In genomic region chr3:116103868-116104530, GRCh38 we compare ENCODE assay signal across 24 cellular contexts.
DNase-seq lines count a peak whose midpoint lies in the region; FAIRE-seq and TF ChIP-seq lines count a peak whose summit lies in the region.
"Had no signal": no experiment of that assay in that cellular context is flagged by ENCODE, and none has a peak within 500 bp of the region (broad histone marks: within the 10 kb centered on the region; RNA-seq: fewer than 3 reads in every experiment).

No MANE protein-coding gene starts in this region.

- no peaks in the 10 kb centered on the region for H3K9me3 ChIP-seq in BE2C
- H3K9me3 ChIP-seq in HUES6 (ENCODE audit: control insufficient read depth, insufficient read depth, low read depth, low read length) = no peaks in the 10 kb centered on the region
- H3K9me3 ChIP-seq in astrocyte (ENCODE audit: insufficient read depth, low read depth, low read length) = no peaks in the 10 kb centered on the region
- no peaks in the 10 kb centered on the region for H3K9me3 ChIP-seq in Karpas-422 (ENCODE audit: low read length)
- H3K9me3 ChIP-seq: A549, SJCRH30 had no signal

- H3K27ac Mint-ChIP-seq in astrocyte (ENCODE audit: unreplicated experiment) = no peak overlapping the region
- peak overlapping the region; percentile 15 for H3K27ac Mint-ChIP-seq in nephron progenitor cell
- H3K27ac Mint-ChIP-seq: CD4-positive, CD25-positive, alpha-beta regulatory T cell had no signal

- H3K9me2 ChIP-seq in Karpas-422 (replicated peaks; ENCODE audit: insufficient read depth, low read length) = no peaks in the 10 kb centered on the region

- H3K36me3 ChIP-seq in BE2C (no peaks in the 10 kb centered on the region), HUES6 (ENCODE audit: control insufficient read depth, insufficient read depth, low read length) (peaks cover 5% of the 10 kb centered on the region; the same call in 1 of the 2 replicates), astrocyte (ENCODE audit: insufficient read depth, low read length) (no peaks in the 10 kb centered on the region), Karpas-422 (ENCODE audit: insufficient read depth, low read length) (no peaks in the 10 kb centered on the region)
- H3K36me3 ChIP-seq: SJCRH30 had no signal

- H3K4me1 ChIP-seq in BE2C (peaks cover 9% of the 10 kb centered on the region), HUES6 (ENCODE audit: control insufficient read depth, insufficient read depth, low read length) (peaks cover 14% of the 10 kb centered on the region), astrocyte (ENCODE audit: insufficient read depth, low read length) (no peaks in the 10 kb centered on the region), Karpas-422 (ENCODE audit: low read length) (no peaks in the 10 kb centered on the region)
- H3K4me1 ChIP-seq: A549, SJCRH30 had no signal

- no peaks in the 10 kb centered on the region for H3K27me3 Mint-ChIP-seq in astrocyte (ENCODE audit: low read depth, unreplicated experiment)
- no peaks in the 10 kb centered on the region for H3K27me3 Mint-ChIP-seq in nephron progenitor cell (ENCODE audit: low read depth, poor library complexity)
- H3K27me3 Mint-ChIP-seq: CD4-positive, CD25-positive, alpha-beta regulatory T cell had no signal

- no peak overlapping the region for H3K4me3 ChIP-seq in BE2C (ENCODE audit: low read depth, low read length)
- peak overlapping the region; percentile 39; the same call in 1 of the 2 replicates for H3K4me3 ChIP-seq in HUES6 (ENCODE audit: low read depth, low read length)
- H3K4me3 ChIP-seq in astrocyte (ENCODE audit: insufficient read depth, low read depth, low read length) = no peak overlapping the region
- no peak overlapping the region for H3K4me3 ChIP-seq in Karpas-422 (ENCODE audit: low read length)
- H3K4me3 ChIP-seq: A549, SJCRH30 had no signal

- no peaks in the 10 kb centered on the region for H3K4me1 Mint-ChIP-seq in astrocyte (ENCODE audit: low read depth, unreplicated experiment)
- H3K4me1 Mint-ChIP-seq in nephron progenitor cell = peaks cover 22% of the 10 kb centered on the region
- H3K4me1 Mint-ChIP-seq: CD4-positive, CD25-positive, alpha-beta regulatory T cell had no signal

- no peaks in the 10 kb centered on the region for H3K36me3 Mint-ChIP-seq in astrocyte (ENCODE audit: low read depth, unreplicated experiment)
- H3K36me3 Mint-ChIP-seq in nephron progenitor cell (ENCODE audit: low read depth) = no peaks in the 10 kb centered on the region
- H3K36me3 Mint-ChIP-seq: CD4-positive, CD25-positive, alpha-beta regulatory T cell had no signal

- FAIRE-seq in astrocyte (lab: Jason Lieb, UNC) (no peak), urothelium cell line (lab: Jason Lieb, UNC) (no peak)
- FAIRE-seq: A549, GM12892, HepG2, RCC 7860 had no signal

- peak; percentile 24 for DNase-seq in BE2C
- DNase-seq in astrocyte (ENCODE audit: low read depth) = no peak
- DNase-seq in nephron progenitor cell = no peak
- DNase-seq in NCI-H1694 treated with DMSO at 0.1 percent for 48 hours (lab: John Stamatoyannopoulos, UW) = no peak
- DNase-seq in Karpas-422 = no peak
- no peak for DNase-seq in urothelium cell line (ENCODE audit: low spot score)
- DNase-seq in D341Med (ENCODE audit: low spot score) = no peak
- DNase-seq: CD4-positive, CD25-positive, alpha-beta regulatory T cell; COR-L47; DMS 273 treated with DMSO at 0.1 percent for 48 hours; DMS79 treated with DMSO at 0.1 percent for 48 hours; H7; KG1; NCI-H1092 treated with DMSO at 0.1 percent for 48 hours; NCI-H1436 treated with DMSO at 0.1 percent for 48 hours; NCI-H2029 treated with DMSO at 0.1 percent for 48 hours; NCI-H2171 treated with DMSO at 0.1 percent for 48 hours; NCI-H526; SJCRH30 had no signal

- H2AFZ ChIP-seq in astrocyte (ENCODE audit: low read depth, low read length) = peak overlapping the region; percentile 15
- no peak overlapping the region for H2AFZ ChIP-seq in Karpas-422 (ENCODE audit: low read length)

- no peaks in the 10 kb centered on the region for H3K27me3 ChIP-seq in BE2C
- no peaks in the 10 kb centered on the region for H3K27me3 ChIP-seq in HUES6 (ENCODE audit: control insufficient read depth, insufficient read depth, low read length)
- no peaks in the 10 kb centered on the region for H3K27me3 ChIP-seq in astrocyte (ENCODE audit: insufficient read depth, low read length)
- H3K27me3 ChIP-seq in Karpas-422 (ENCODE audit: low read length) = no peaks in the 10 kb centered on the region
- H3K27me3 ChIP-seq: SJCRH30 had no signal

- H4K20me1 ChIP-seq in astrocyte (ENCODE audit: insufficient read depth, low read length) = no peaks in the 10 kb centered on the region
- no peaks in the 10 kb centered on the region for H4K20me1 ChIP-seq in Karpas-422 (ENCODE audit: insufficient read depth, low read depth, low read length)

- no peak for TF ChIP-seq CTCF in BE2C (IDR thresholded peaks at IDR 0.05; ENCODE audit: low read depth, low read length)
- no peak for TF ChIP-seq CTCF in astrocyte (IDR thresholded peaks at IDR 0.05; ENCODE audit: insufficient read depth, low read depth, low read length)
- no peak for TF ChIP-seq CTCF in nephron progenitor cell (IDR thresholded peaks at IDR 0.05)

- H3K4me2 ChIP-seq in astrocyte (ENCODE audit: low read length) = no peak overlapping the region
- H3K4me2 ChIP-seq in Karpas-422 (ENCODE audit: low read depth, low read length, poor library complexity, severe bottlenecking) = no peak overlapping the region
- H3K4me2 ChIP-seq: A549 had no signal

- H3K9me3 Mint-ChIP-seq in astrocyte (ENCODE audit: unreplicated experiment) = no peaks in the 10 kb centered on the region
- no peaks in the 10 kb centered on the region for H3K9me3 Mint-ChIP-seq in nephron progenitor cell

- H3K27ac ChIP-seq in HUES6 (ENCODE audit: low read depth, low read length) (no peak overlapping the region; the same call in 1 of the 2 replicates), astrocyte (ENCODE audit: low read depth, low read length) (no peak overlapping the region), Karpas-422 (ENCODE audit: low read length) (no peak overlapping the region)
- H3K27ac ChIP-seq: A549, SJCRH30 had no signal

- no peak overlapping the region for H3K9ac ChIP-seq in HUES6 (ENCODE audit: low read length)
- H3K9ac ChIP-seq in astrocyte (ENCODE audit: low read length) = no peak overlapping the region
- H3K9ac ChIP-seq in Karpas-422 (ENCODE audit: low read length) = no peak overlapping the region

- H3K4me3 Mint-ChIP-seq in astrocyte (ENCODE audit: unreplicated experiment) (no peak overlapping the region), nephron progenitor cell (no peak overlapping the region)
- H3K4me3 Mint-ChIP-seq: CD4-positive, CD25-positive, alpha-beta regulatory T cell had no signal

- no peaks in the 10 kb centered on the region for H3K79me2 ChIP-seq in astrocyte (ENCODE audit: insufficient read depth, low read length)
- no peaks in the 10 kb centered on the region for H3K79me2 ChIP-seq in Karpas-422 (ENCODE audit: low read length)
